Comparison of ENCODE assay signal across 1 cellular context in genomic region chr11:10317776-10318526, GRCh38.
A peak's percentile ranks its signal among the peaks of the same experiment; 100 is the strongest.
TF ChIP-seq lines count a peak whose summit lies in the region.

No MANE protein-coding gene starts in this region.

TF ChIP-seq in GM12878, 131 proteins besides CTCF, POLR2A, EP300 and RAD21 (continues in another document):
- no peak for TF ChIP-seq MLLT1 (IDR thresholded peaks at IDR 0.05)
- no peak for TF ChIP-seq ELK1 (IDR thresholded peaks at IDR 0.05; ENCODE audit: low read depth, low read length)
- no peak for TF ChIP-seq BCLAF1 (IDR thresholded peaks at IDR 0.05)
- no peak for TF ChIP-seq FOXM1 (IDR thresholded peaks at IDR 0.05; ENCODE audit: low read depth, low read length)
- TF ChIP-seq USF2 (IDR thresholded peaks at IDR 0.05; ENCODE audit: borderline replicate concordance, low read depth, low read length), result no peak
- TF ChIP-seq ZNF592 (IDR thresholded peaks at IDR 0.05), result no peak
- no peak for TF ChIP-seq ZNF622 (IDR thresholded peaks at IDR 0.05)
- no peak for TF ChIP-seq IRF4 (IDR thresholded peaks at IDR 0.05; ENCODE audit: low read depth, low read length)
- no peak for TF ChIP-seq TCF7 (IDR thresholded peaks at IDR 0.05; ENCODE audit: borderline replicate concordance)
- TF ChIP-seq ZBTB11 (CRISPR knock-in tag; IDR thresholded peaks at IDR 0.05), result no peak
- TF ChIP-seq STAT3 (IDR thresholded peaks at IDR 0.05; ENCODE audit: low read depth, low read length), result no peak
- TF ChIP-seq ZNF384 (IDR thresholded peaks at IDR 0.05; ENCODE audit: borderline replicate concordance, low read depth, low read length), result peak; percentile 62; the same call in 1 of the 2 replicates
- no peak for TF ChIP-seq HDAC2 (IDR thresholded peaks at IDR 0.05)
- 0 out of 2 replicates have a peak, but pooled peaks have one; percentile 16 for TF ChIP-seq TCF3 (IDR thresholded peaks at IDR 0.05; ENCODE audit: borderline replicate concordance, insufficient read depth, low read depth, low read length)
- no peak for TF ChIP-seq NBN (IDR thresholded peaks at IDR 0.05)
- TF ChIP-seq NKRF (conservative IDR thresholded peaks at IDR 0.05), result no peak
- TF ChIP-seq NR2F1 (conservative IDR thresholded peaks at IDR 0.05), result peak; percentile 84
- no peak for TF ChIP-seq HSF1 (IDR thresholded peaks at IDR 0.05; ENCODE audit: low read depth, low read length)
- TF ChIP-seq YY1 (IDR thresholded peaks at IDR 0.05; ENCODE audit: low read depth, low read length), result peak; percentile 43; the same call in 1 of the 2 replicates
- TF ChIP-seq MEF2A (IDR thresholded peaks at IDR 0.05; ENCODE audit: insufficient read depth, low read depth, low read length), result no peak
- no peak; the same call in 1 of the 2 replicates for TF ChIP-seq ATF7 (IDR thresholded peaks at IDR 0.05; ENCODE audit: low read depth)
- TF ChIP-seq CREM (IDR thresholded peaks at IDR 0.05; ENCODE audit: low read depth), result no peak
- no peak for TF ChIP-seq RUNX3 (IDR thresholded peaks at IDR 0.05; ENCODE audit: low read length)
- TF ChIP-seq BCL11A (IDR thresholded peaks at IDR 0.05; ENCODE audit: low read depth, low read length), result peak; percentile 42; the same call in 1 of the 2 replicates
- TF ChIP-seq ZNF687 (IDR thresholded peaks at IDR 0.05), result peak; percentile 18; the same call in 1 of the 2 replicates
- TF ChIP-seq E2F4 (IDR thresholded peaks at IDR 0.05; ENCODE audit: low read depth, low read length), result no peak
